22 cellular contexts compared by ENCODE assay signal in genomic region chr13:110876592-110876991, GRCh38.
"Had no signal": no experiment of that assay in that cellular context is flagged by ENCODE, and none has a peak within 500 bp of the region (broad histone marks: within the 10 kb centered on the region; RNA-seq: fewer than 3 reads in every experiment).

No MANE protein-coding gene starts in this region.

- H3K4me3 ChIP-seq: adrenal gland, gastroesophageal sphincter, heart right ventricle, testis, upper lobe of right lung had no signal

- H3K36me3 ChIP-seq: adrenal gland, upper lobe of right lung had no signal

- FAIRE-seq: astrocyte, bronchial epithelial cell had no signal

- H3K27ac Mint-ChIP-seq: activated CD4-positive, alpha-beta memory T cell treated with anti-CD3 and anti-CD28 coated beads for 36 hours; activated naive CD4-positive, alpha-beta T cell treated with anti-CD3 and anti-CD28 coated beads, Interleukin-2, amount 50 U/mL, for 72 hours; activated T-helper 1 cell treated with anti-CD3 and anti-CD28 coated beads, Interleukin-12 subunit alpha, Interleukin-12 subunit beta, Interleukin-2, Interleukin-4 antibody, amounts not matched to agents 30 ng/mL and 10 ng/mL and 1 ng/mL, durations not matched to agents 14 hours and 24 hours and 36 hours; stimulated activated effector memory CD8-positive, alpha-beta T cell treated with anti-CD3 and anti-CD28 coated beads, Interleukin-12 subunit alpha, Interleukin-12 subunit beta, amount 100 ng/mL, for 72 hours had no signal

- H3K27me3 ChIP-seq: adrenal gland, gastroesophageal sphincter, testis, upper lobe of right lung had no signal

- H3K9me3 Mint-ChIP-seq: activated CD4-positive, alpha-beta memory T cell treated with anti-CD3 and anti-CD28 coated beads for 36 hours; activated naive CD4-positive, alpha-beta T cell treated with anti-CD3 and anti-CD28 coated beads, Interleukin-2, amount 50 U/mL, for 72 hours; activated T-helper 1 cell treated with anti-CD3 and anti-CD28 coated beads, Interleukin-12 subunit alpha, Interleukin-12 subunit beta, Interleukin-2, Interleukin-4 antibody, amounts not matched to agents 30 ng/mL and 10 ng/mL and 1 ng/mL, durations not matched to agents 14 hours and 24 hours and 36 hours; naive thymus-derived CD8-positive, alpha-beta T cell; stimulated activated effector memory CD8-positive, alpha-beta T cell treated with anti-CD3 and anti-CD28 coated beads, Interleukin-12 subunit alpha, Interleukin-12 subunit beta, amount 100 ng/mL, for 72 hours had no signal

- ATAC-seq: activated naive CD4-positive, alpha-beta T cell treated with anti-CD3 and anti-CD28 coated beads, Interleukin-2, amount 50 U/mL, for 72 hours; esophagus mucosa; gastroesophageal sphincter; heart right ventricle; left cardiac atrium; naive thymus-derived CD8-positive, alpha-beta T cell; sciatic nerve; stimulated activated effector memory CD8-positive, alpha-beta T cell treated with anti-CD3 and anti-CD28 coated beads, Interleukin-12 subunit alpha, Interleukin-12 subunit beta, amount 100 ng/mL, for 72 hours; upper lobe of right lung had no signal

- H3K4me1 Mint-ChIP-seq: stimulated activated effector memory CD8-positive, alpha-beta T cell treated with anti-CD3 and anti-CD28 coated beads, Interleukin-12 subunit alpha, Interleukin-12 subunit beta, amount 100 ng/mL, for 72 hours had no signal

- H3K36me3 Mint-ChIP-seq: activated naive CD4-positive, alpha-beta T cell treated with anti-CD3 and anti-CD28 coated beads, Interleukin-2, amount 50 U/mL, for 72 hours had no signal

- H3K27ac ChIP-seq: adrenal gland, gastroesophageal sphincter, heart right ventricle, testis, upper lobe of right lung, WERI-Rb-1 had no signal

- H3K4me3 Mint-ChIP-seq: activated CD4-positive, alpha-beta memory T cell treated with anti-CD3 and anti-CD28 coated beads for 36 hours; activated T-helper 1 cell treated with anti-CD3 and anti-CD28 coated beads, Interleukin-12 subunit alpha, Interleukin-12 subunit beta, Interleukin-2, Interleukin-4 antibody, amounts not matched to agents 30 ng/mL and 10 ng/mL and 1 ng/mL, durations not matched to agents 14 hours and 24 hours and 36 hours; naive thymus-derived CD8-positive, alpha-beta T cell; stimulated activated effector memory CD8-positive, alpha-beta T cell treated with anti-CD3 and anti-CD28 coated beads, Interleukin-12 subunit alpha, Interleukin-12 subunit beta, amount 100 ng/mL, for 72 hours had no signal

- DNase-seq: activated CD4-positive, alpha-beta memory T cell treated with anti-CD3 and anti-CD28 coated beads for 36 hours; activated gamma-delta T cell treated with Interleukin-2 at 50 U/mL for 16 hours; activated T-cell treated with anti-CD3 and anti-CD28 coated beads for 4 hours; adrenal gland; cerebellar nuclear complex; cortex of kidney; heart right ventricle; left cardiac atrium; mesenchymal stem cell; naive thymus-derived CD8-positive, alpha-beta T cell; stimulated activated CD4-positive, alpha-beta T cell treated with anti-CD3 and anti-CD28 coated beads, Interleukin-4, amount 100 ng/mL, for 24 hours; testis; upper lobe of right lung; WERI-Rb-1 had no signal

- H3K9me3 ChIP-seq: adrenal gland, gastroesophageal sphincter, heart right ventricle, testis, upper lobe of right lung had no signal
